In genomic region chr5:171619744-171620143, GRCh38 we compare ENCODE assay signal across 30 cellular contexts.
"Had no signal": no experiment of that assay in that cellular context is flagged by ENCODE, and none has a peak within 500 bp of the region (broad histone marks: within the 10 kb centered on the region; RNA-seq: fewer than 3 reads in every experiment).

No MANE protein-coding gene starts in this region.

- H3K4me1 ChIP-seq: parathyroid adenoma, psoas muscle, right lobe of liver, spleen, stomach, vagina had no signal

- ATAC-seq: naive thymus-derived CD4-positive, alpha-beta T cell; natural killer cell; psoas muscle; right cardiac atrium; right lobe of liver; stimulated activated effector memory CD8-positive, alpha-beta T cell treated with anti-CD3 and anti-CD28 coated beads, Interleukin-12 subunit alpha, Interleukin-12 subunit beta, amount 100 ng/mL, for 72 hours; stimulated activated naive B cell treated with anti-CD40 and anti-IgM and Interleukin-4, amounts not matched to agents 10 μg/mL and 1 μg/mL and 100 μg/mL, for 72 hours had no signal

- DNase-seq: naive thymus-derived CD4-positive, alpha-beta T cell; natural killer cell; nephron progenitor cell; occipital lobe; ovary; posterior cingulate gyrus; psoas muscle; right cardiac atrium; spleen; stimulated activated CD4-positive, alpha-beta T cell treated with anti-CD3 and anti-CD28 coated beads, Interleukin-12 subunit alpha, Interleukin-12 subunit beta, amount 100 ng/mL, for 4 hours; stimulated activated CD4-positive, alpha-beta T cell treated with anti-CD3 and anti-CD28 coated beads, Interleukin-1b, Interleukin-23, amount 100 ng/mL, for 48 hours; stimulated activated CD4-positive, alpha-beta T cell treated with anti-CD3 and anti-CD28 coated beads, Interleukin-2, amount 100 ng/mL, for 48 hours; stimulated activated CD4-positive, alpha-beta T cell treated with anti-CD3 and anti-CD28 coated beads, Interleukin-4, amount 100 ng/mL, for 24 hours; stimulated activated naive B cell treated with anti-CD40 and anti-IgM and Interleukin-4, amounts not matched to agents 10 μg/mL and 1 μg/mL and 100 μg/mL, for 72 hours; stimulated activated naive CD4-positive, alpha-beta T cell treated with Interleukin-2 at 50 U/mL for 16 hours; stomach; thyroid gland; trophoblast cell; upper lobe of left lung had no signal

- H3K27ac ChIP-seq: neural progenitor cell, ovary, parathyroid adenoma, psoas muscle, right lobe of liver, spleen, stomach, thoracic aorta, thyroid gland, tibial nerve, upper lobe of left lung, vagina had no signal

- H3K4me1 Mint-ChIP-seq: natural killer cell; stimulated activated effector memory CD8-positive, alpha-beta T cell treated with anti-CD3 and anti-CD28 coated beads, Interleukin-12 subunit alpha, Interleukin-12 subunit beta, amount 100 ng/mL, for 72 hours; stimulated activated naive B cell treated with anti-CD40 and anti-IgM and Interleukin-4, amounts not matched to agents 10 μg/mL and 1 μg/mL and 100 μg/mL, for 72 hours had no signal

- H3K27ac Mint-ChIP-seq: naive thymus-derived CD4-positive, alpha-beta T cell; natural killer cell; nephron progenitor cell; neural progenitor cell; progenitor cell of endocrine pancreas; stimulated activated effector memory CD8-positive, alpha-beta T cell treated with anti-CD3 and anti-CD28 coated beads, Interleukin-12 subunit alpha, Interleukin-12 subunit beta, amount 100 ng/mL, for 72 hours; stimulated activated naive B cell treated with anti-CD40 and anti-IgM and Interleukin-4, amounts not matched to agents 10 μg/mL and 1 μg/mL and 100 μg/mL, for 72 hours; stimulated activated naive CD8-positive, alpha-beta T cell treated with anti-CD3 and anti-CD28 coated beads, Interleukin-15, Interleukin-2, amounts not matched to agents 100 ng/mL and 50 ng/mL, for 24 hours had no signal

- H3K4me3 Mint-ChIP-seq: naive thymus-derived CD4-positive, alpha-beta T cell; natural killer cell; nephron progenitor cell; neural progenitor cell; stimulated activated effector memory CD8-positive, alpha-beta T cell treated with anti-CD3 and anti-CD28 coated beads, Interleukin-12 subunit alpha, Interleukin-12 subunit beta, amount 100 ng/mL, for 72 hours; stimulated activated naive B cell treated with anti-CD40 and anti-IgM and Interleukin-4, amounts not matched to agents 10 μg/mL and 1 μg/mL and 100 μg/mL, for 72 hours; stimulated activated naive CD8-positive, alpha-beta T cell treated with anti-CD3 and anti-CD28 coated beads, Interleukin-15, Interleukin-2, amounts not matched to agents 100 ng/mL and 50 ng/mL, for 24 hours had no signal

- H3K4me3 ChIP-seq: neural progenitor cell, ovary, psoas muscle, right lobe of liver, skin epidermis, smooth muscle cell, spleen, stomach, thoracic aorta, thyroid gland, tibial nerve, upper lobe of left lung, vagina had no signal

- H3K9me3 Mint-ChIP-seq: natural killer cell; nephron progenitor cell; neural progenitor cell; stimulated activated effector memory CD8-positive, alpha-beta T cell treated with anti-CD3 and anti-CD28 coated beads, Interleukin-12 subunit alpha, Interleukin-12 subunit beta, amount 100 ng/mL, for 72 hours; stimulated activated naive B cell treated with anti-CD40 and anti-IgM and Interleukin-4, amounts not matched to agents 10 μg/mL and 1 μg/mL and 100 μg/mL, for 72 hours; stimulated activated naive CD8-positive, alpha-beta T cell treated with anti-CD3 and anti-CD28 coated beads, Interleukin-15, Interleukin-2, amounts not matched to agents 100 ng/mL and 50 ng/mL, for 24 hours had no signal

- H3K27me3 Mint-ChIP-seq: stimulated activated naive B cell treated with anti-CD40 and anti-IgM and Interleukin-4, amounts not matched to agents 10 μg/mL and 1 μg/mL and 100 μg/mL, for 72 hours; stimulated activated naive CD8-positive, alpha-beta T cell treated with anti-CD3 and anti-CD28 coated beads, Interleukin-15, Interleukin-2, amounts not matched to agents 100 ng/mL and 50 ng/mL, for 24 hours had no signal

- H3K36me3 ChIP-seq: neural progenitor cell, ovary, right lobe of liver, spleen, stomach, thoracic aorta, thyroid gland, tibial nerve, upper lobe of left lung, vagina had no signal

- H3K9me3 ChIP-seq: ovary, psoas muscle, right lobe of liver, spleen, stomach, thoracic aorta, thyroid gland, tibial nerve, upper lobe of left lung, vagina had no signal

- H3K27me3 ChIP-seq: ovary, right lobe of liver, thyroid gland, tibial nerve, upper lobe of left lung, vagina had no signal

- H3K36me3 Mint-ChIP-seq: naive thymus-derived CD4-positive, alpha-beta T cell; natural killer cell; neural progenitor cell; stimulated activated effector memory CD8-positive, alpha-beta T cell treated with anti-CD3 and anti-CD28 coated beads, Interleukin-12 subunit alpha, Interleukin-12 subunit beta, amount 100 ng/mL, for 72 hours; stimulated activated naive B cell treated with anti-CD40 and anti-IgM and Interleukin-4, amounts not matched to agents 10 μg/mL and 1 μg/mL and 100 μg/mL, for 72 hours had no signal
